ENCODE assay signal across 8 cellular contexts in the genomic region with DNA sequence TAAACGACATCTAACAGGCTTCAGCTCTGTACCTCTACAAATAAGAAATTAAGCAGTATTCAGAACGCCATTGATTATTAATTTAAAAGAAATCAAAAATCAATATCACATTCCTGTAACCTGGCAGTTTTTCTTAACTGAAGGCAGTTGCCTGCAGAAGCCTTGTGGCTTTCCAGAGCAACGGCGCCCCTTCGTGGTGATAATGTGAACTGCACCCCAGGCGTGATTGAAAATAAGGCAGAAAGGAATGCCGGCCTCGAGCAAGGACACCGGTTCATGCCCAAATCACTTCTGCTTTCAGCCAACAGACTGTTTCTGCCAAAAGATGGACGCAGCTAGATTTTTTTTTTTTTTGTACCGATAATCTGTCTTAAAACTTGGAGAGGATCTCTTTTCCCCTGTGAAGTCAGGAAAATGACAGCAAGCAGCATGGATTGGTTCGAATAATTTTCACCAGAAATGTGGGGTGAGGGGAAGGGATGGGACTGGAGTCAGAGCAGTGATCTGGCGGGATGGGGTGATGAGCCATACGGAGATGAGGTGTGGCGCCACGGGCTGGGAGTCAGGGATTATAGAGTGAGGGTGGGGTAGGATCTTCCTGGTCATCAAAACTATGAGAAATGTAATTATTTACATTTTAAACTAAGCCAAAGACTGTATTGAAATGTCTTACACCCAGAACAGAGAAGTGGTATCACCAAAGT.
DNase-seq lines count a peak whose midpoint lies in the region; ATAC-seq and TF ChIP-seq lines count a peak whose summit lies in the region.

No MANE protein-coding gene starts in this region.

- TF ChIP-seq CTCF in LNCaP clone FGC (IDR thresholded peaks at IDR 0.05; ENCODE audit: control insufficient read depth, extremely low read depth, insufficient read depth) = peak; percentile 95
- TF ChIP-seq CTCF in adrenal gland (IDR thresholded peaks at IDR 0.05) = peak; percentile 83 to 98 (median 88)

- no peak for TF ChIP-seq POLR2A in adrenal gland (IDR thresholded peaks at IDR 0.05)

- H3K27ac ChIP-seq in adrenal gland (no peak overlapping the region), right cardiac atrium (ENCODE audit: low read length) (no peak overlapping the region)

- peak; percentile 68 for DNase-seq in EL
- peak; percentile 28 for DNase-seq in LNCaP clone FGC (ENCODE audit: low read depth)
- DNase-seq in SW 1271 (lab: John Stamatoyannopoulos, UW) = peak; percentile 22 to 46
- DNase-seq in adrenal gland = peak; percentile 75 to 96 (median 88)
- peak; percentile 51 to 86 (median 85) for DNase-seq in right cardiac atrium
- DNase-seq in sciatic nerve (ENCODE audit: low spot score) = peak; percentile 91
- no peak for DNase-seq in amniotic stem cell (lab: John Stamatoyannopoulos, UW)

- H3K4me3 ChIP-seq in LNCaP clone FGC (ENCODE audit: low read depth, low read length) = no peak overlapping the region
- no peak overlapping the region for H3K4me3 ChIP-seq in adrenal gland
- H3K4me3 ChIP-seq in right cardiac atrium (ENCODE audit: low read length) = no peak overlapping the region

- H3K27me3 ChIP-seq in adrenal gland (no peaks in the 10 kb centered on the region), right cardiac atrium (ENCODE audit: control insufficient read depth, insufficient read depth) (no peaks in the 10 kb centered on the region)

- intact Hi-C loops in adrenal gland (cut with DNase I) = no loop called here
- intact Hi-C loops in right cardiac atrium (cut with DNase I) = no loop called here
- intact Hi-C loops in sciatic nerve (cut with DNase I) = no loop called here

- WGBS in adrenal gland, 4 donors = 23 to 26% (median 24%) methylated on average over 16 of the region's 16 CpGs
- 27% methylated on average over 16 of the region's 16 CpGs for WGBS in right cardiac atrium

- H3K4me1 ChIP-seq in adrenal gland (replicated peaks in 1 of 2) = no peaks in the 10 kb centered on the region
- no peaks in the 10 kb centered on the region for H3K4me1 ChIP-seq in right cardiac atrium (ENCODE audit: control insufficient read depth, insufficient read depth, low read length)

- no peaks in the 10 kb centered on the region for H3K9me3 ChIP-seq in adrenal gland (replicated peaks in 1 of 3)
- no peaks in the 10 kb centered on the region for H3K9me3 ChIP-seq in right cardiac atrium (ENCODE audit: control insufficient read depth, low read length)

- no peaks in the 10 kb centered on the region for H3K36me3 ChIP-seq in adrenal gland (replicated peaks in 1 of 2)

- ATAC-seq in right cardiac atrium = peak in 1 of 2 donors; percentile 35
- peak; percentile 71 for ATAC-seq in sciatic nerve
- no peak for ATAC-seq in HG02623 (IDR thresholded peaks at IDR 0.05; ENCODE audit: unreplicated experiment)
